Comparison of ENCODE assay signal across 8 cellular contexts in the genomic region with DNA sequence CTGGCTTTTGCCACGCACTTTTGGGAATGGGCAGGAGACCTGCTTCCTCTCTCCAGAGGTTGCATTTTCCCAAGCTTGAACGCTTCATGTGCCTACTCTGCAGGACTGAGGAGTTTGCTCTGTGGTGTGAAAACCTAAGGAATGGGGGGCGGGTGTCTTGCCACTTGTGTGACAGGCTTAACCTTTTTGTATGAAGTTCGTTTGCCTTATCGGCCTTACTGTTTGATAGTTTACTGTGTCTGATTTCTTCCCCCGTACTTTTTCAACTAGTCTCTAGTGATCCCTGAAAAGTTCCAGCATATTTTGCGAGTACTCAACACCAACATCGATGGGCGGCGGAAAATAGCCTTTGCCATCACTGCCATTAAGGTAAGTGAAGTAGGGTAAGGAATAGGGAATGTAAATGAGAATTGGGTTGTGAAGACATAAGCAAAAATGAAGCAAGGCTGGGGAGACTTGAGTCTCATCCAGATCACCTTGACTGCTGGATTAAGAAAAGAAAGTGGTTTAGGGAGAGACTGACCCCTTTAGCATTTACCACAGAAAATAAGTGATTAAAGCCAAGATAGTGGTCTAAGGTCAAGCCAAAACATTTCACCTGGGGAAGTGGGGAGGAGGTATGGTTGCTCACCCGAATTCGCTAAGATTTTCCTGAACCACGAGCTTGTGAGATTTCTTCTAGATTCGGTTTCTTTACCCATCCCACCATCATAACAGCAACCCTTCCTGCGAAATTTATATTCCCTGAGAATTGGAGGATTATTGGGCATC. TPM values are rescaled to one million over a fixed set of nuclear protein-coding genes. Genes with fewer than 3 reads are reported as not detected.
DNase-seq lines count a peak whose midpoint lies in the region; ATAC-seq and TF ChIP-seq lines count a peak whose summit lies in the region.

No MANE protein-coding gene starts in this region.

- H3K79me2 ChIP-seq in SU-DHL-6 (ENCODE audit: insufficient read depth, low read length) = peaks cover 45% of the 10 kb centered on the region

- H3K27me3 ChIP-seq in SU-DHL-6 (ENCODE audit: low read length) = no peaks in the 10 kb centered on the region

- H3K9ac ChIP-seq in SU-DHL-6 (ENCODE audit: low read length) = peak overlapping the region; percentile 75

- no peak overlapping the region for H2AFZ ChIP-seq in SU-DHL-6 (ENCODE audit: low read depth, low read length, severe bottlenecking)

- H3F3A ChIP-seq in SU-DHL-6 (ENCODE audit: insufficient read depth) = peaks cover 63% of the 10 kb centered on the region

- peaks cover 16% of the 10 kb centered on the region for H4K20me1 ChIP-seq in SU-DHL-6 (ENCODE audit: low read depth, low read length)

- H3K27ac ChIP-seq in SU-DHL-6 (ENCODE audit: low read depth, low read length) = peak overlapping the region; percentile 90

- peak overlapping the region; percentile 95 for H3K4me3 ChIP-seq in GM08714 (ENCODE audit: low read length)
- peak overlapping the region; percentile 76 for H3K4me3 ChIP-seq in SU-DHL-6 (ENCODE audit: insufficient read depth, low read length, poor library complexity, severe bottlenecking)
- peak overlapping the region; percentile 100 for H3K4me3 ChIP-seq in fibroblast of pulmonary artery (replicated peaks; ENCODE audit: low read depth, low read length)

- no peaks in the 10 kb centered on the region for H3K9me3 ChIP-seq in SU-DHL-6 (ENCODE audit: insufficient read depth, low read length)

- H3K36me3 ChIP-seq in SU-DHL-6 (ENCODE audit: low read length) = peaks cover 31% of the 10 kb centered on the region

- TF ChIP-seq CTCF in SU-DHL-6 (IDR thresholded peaks at IDR 0.05; ENCODE audit: insufficient read depth, low read length, poor library complexity, severe bottlenecking) (no peak), fibroblast of pulmonary artery (IDR thresholded peaks at IDR 0.05; ENCODE audit: low read length, missing control alignments) (no peak)

- ATAC-seq in HG03565 (IDR thresholded peaks at IDR 0.05; ENCODE audit: unreplicated experiment) = no peak
- no peak for ATAC-seq in GM21447 (IDR thresholded peaks at IDR 0.05; ENCODE audit: unreplicated experiment)

- peak overlapping the region; percentile 88 for H3K4me2 ChIP-seq in SU-DHL-6 (ENCODE audit: low read depth, low read length, poor library complexity, severe bottlenecking)

- H3K9me2 ChIP-seq in SU-DHL-6 (replicated peaks; ENCODE audit: insufficient read depth, low read length) = no peaks in the 10 kb centered on the region

- DNase-seq in fibroblast of pulmonary artery (ENCODE audit: low read depth) = no peak
- DNase-seq in renal cortical epithelial cell (ENCODE audit: low read depth) = peak; percentile 11
- no peak for DNase-seq in SHP77 (lab: John Stamatoyannopoulos, UW)
- no peak for DNase-seq in mesenteric fat pad (ENCODE audit: low spot score)

RNA-seq across cellular contexts. Expression of a gene that starts 0.7 kb away (rescaled TPM):
- 1,432 and 3,352 TPM in 2 replicates for total RNA-seq in renal cortical epithelial cell
- total RNA-seq in mesenteric fat pad = 1,776 TPM

RNA-seq across cellular contexts. Expression of a gene that starts 0.9 kb away (rescaled TPM):
- total RNA-seq in renal cortical epithelial cell (27.8 and 40.4 TPM in 2 replicates), mesenteric fat pad (39.8 TPM)

RNA-seq across cellular contexts. Expression of a gene that starts 4.4 kb away (rescaled TPM):
- total RNA-seq in renal cortical epithelial cell (2.7 and 5.9 TPM in 2 replicates), mesenteric fat pad (10.7 TPM)

RNA-seq across cellular contexts. Expression of a gene that starts 16.5 kb away (rescaled TPM):
- total RNA-seq in renal cortical epithelial cell (54.6 and 106 TPM in 2 replicates), mesenteric fat pad (48.9 TPM)

RNA-seq across cellular contexts. Expression of a gene that starts 16.9 kb away (rescaled TPM):
- 30.7 and 41.5 TPM in 2 replicates for total RNA-seq in renal cortical epithelial cell
- total RNA-seq in mesenteric fat pad = 34.8 TPM
